Comparison of ENCODE assay signal across 22 cellular contexts in the genomic region with DNA sequence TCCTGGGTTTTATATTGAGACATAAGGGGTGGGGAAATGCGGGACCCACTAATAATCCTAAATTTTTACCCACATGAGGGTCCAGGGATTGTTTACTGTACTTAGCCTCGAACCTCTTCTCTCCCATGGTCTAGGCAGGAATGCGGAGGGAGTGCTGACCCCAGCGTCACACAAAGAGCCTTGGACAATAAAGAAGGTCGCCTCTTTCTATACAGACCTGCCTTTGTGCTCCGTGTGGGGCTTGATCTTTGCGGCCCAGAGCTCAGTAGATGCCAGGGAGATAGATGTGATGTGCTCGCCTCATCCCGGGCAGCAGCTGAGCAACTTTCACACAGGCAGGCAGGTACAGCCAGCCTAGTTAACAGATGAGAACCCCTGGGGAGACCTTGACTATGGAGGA.
DNase-seq lines count a peak whose midpoint lies in the region; ATAC-seq and TF ChIP-seq lines count a peak whose summit lies in the region.
"Had no signal": no experiment of that assay in that cellular context is flagged by ENCODE, and none has a peak within 500 bp of the region (broad histone marks: within the 10 kb centered on the region; RNA-seq: fewer than 3 reads in every experiment).

No MANE protein-coding gene starts in this region.

- no peaks in the 10 kb centered on the region for H3K4me1 Mint-ChIP-seq in osteocyte (ENCODE audit: unreplicated experiment)

- no peaks in the 10 kb centered on the region for H3K36me3 Mint-ChIP-seq in osteocyte (ENCODE audit: unreplicated experiment)
- H3K36me3 Mint-ChIP-seq: CD4-positive, CD25-positive, alpha-beta regulatory T cell had no signal

- no peak for TF ChIP-seq CTCF in osteocyte (IDR thresholded peaks at IDR 0.05)

- no peak for ATAC-seq in HG02763 (IDR thresholded peaks at IDR 0.05; ENCODE audit: unreplicated experiment)
- ATAC-seq: K562 had no signal

- H3K27me3 Mint-ChIP-seq in osteocyte (ENCODE audit: unreplicated experiment), result peaks cover 12% of the 10 kb centered on the region

- no peaks in the 10 kb centered on the region for H3K27me3 ChIP-seq in H7 (ENCODE audit: control insufficient read depth, insufficient read depth, low read length)
- H3K27me3 ChIP-seq: BLaER1 had no signal

- H3K9me3 Mint-ChIP-seq in osteocyte (ENCODE audit: unreplicated experiment), result no peaks in the 10 kb centered on the region

- DNase-seq in H7, result peak; percentile 18
- DNase-seq in ecto neural progenitor cell (ENCODE audit: low spot score), result peak; percentile 71
- DNase-seq in iPS-NIHi11 (ENCODE audit: low spot score), result peak; percentile 15
- DNase-seq in osteocyte (ENCODE audit: extremely low spot score, unreplicated experiment), result peak; percentile 38
- DNase-seq in HT-29 (ENCODE audit: low spot score), result no peak
- no peak for DNase-seq in dermis blood vessel endothelial cell
- DNase-seq in NCI-H2081 (lab: John Stamatoyannopoulos, UW), result no peak
- DNase-seq: CD4-positive, CD25-positive, alpha-beta regulatory T cell; DMS153; Kasumi-1; NCI-H1092 treated with DMSO at 0.1 percent for 48 hours; NCI-H1436; NCI-H187 treated with DMSO at 0.1 percent for 48 hours; NCI-H2107; NCI-H524 treated with DMSO at 0.1 percent for 48 hours; NCI-H774; Right ventricle myocardium superior; RPMI8226 had no signal

- no peak overlapping the region for H3K4me3 ChIP-seq in H7 (ENCODE audit: insufficient read depth, low read depth, low read length)
- H3K4me3 ChIP-seq: BLaER1, K562, PC-9 had no signal

- H3K27ac Mint-ChIP-seq in osteocyte (ENCODE audit: unreplicated experiment), result no peak overlapping the region
- H3K27ac Mint-ChIP-seq: CD4-positive, CD25-positive, alpha-beta regulatory T cell had no signal

- no peak overlapping the region for H3K4me3 Mint-ChIP-seq in osteocyte (ENCODE audit: unreplicated experiment)
- H3K4me3 Mint-ChIP-seq: CD4-positive, CD25-positive, alpha-beta regulatory T cell had no signal

- H3K36me3 ChIP-seq in H7 (replicated peaks; ENCODE audit: control insufficient read depth, insufficient read depth, low read length), result no peaks in the 10 kb centered on the region
- H3K36me3 ChIP-seq: BLaER1 had no signal

Comparison
In these comparisons a context has a peak if more than half of its experiments do, and no peak if none do; other contexts are left out.
1. DNase-seq: peak in H7 (single experiment), ecto neural progenitor cell (single experiment), iPS-NIHi11 (single experiment) and osteocyte (single experiment); none in HT-29 (single experiment), dermis blood vessel endothelial cell (single experiment) and NCI-H2081 (0 of 2).